Comparison of ENCODE assay signal across 9 cellular contexts in the genomic region with DNA sequence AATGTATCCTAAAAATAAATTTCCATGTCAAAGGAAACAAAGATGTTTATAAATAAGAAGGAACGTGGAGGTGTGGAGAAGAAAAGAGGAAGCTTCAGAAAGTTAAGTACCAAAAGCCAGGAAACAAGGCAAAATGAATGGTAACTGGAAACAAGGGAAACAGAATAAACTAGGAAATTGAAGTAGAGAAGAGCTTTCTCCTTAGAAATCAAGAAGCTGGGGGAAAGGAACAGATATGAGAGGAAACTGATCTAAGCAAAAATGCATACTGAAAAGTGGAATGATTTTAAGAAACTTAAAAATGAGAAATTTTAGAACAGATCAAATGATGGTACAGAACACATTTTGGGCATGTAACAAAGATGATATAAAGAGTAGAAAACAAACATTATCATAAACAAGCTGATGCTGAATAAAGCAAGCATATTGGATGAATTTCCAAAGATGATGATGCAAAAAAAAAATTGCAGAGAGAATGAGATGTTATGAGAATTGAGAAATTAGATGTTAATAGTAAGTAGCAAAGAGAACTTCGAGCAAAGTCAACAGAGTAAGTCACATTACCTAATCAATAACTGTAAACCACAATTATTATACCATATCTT. TPM values are rescaled to one million over a fixed set of nuclear protein-coding genes. Genes with fewer than 3 reads are reported as not detected.
A peak's percentile ranks its signal among the peaks of the same experiment; 100 is the strongest.
DNase-seq lines count a peak whose midpoint lies in the region; ATAC-seq and TF ChIP-seq lines count a peak whose summit lies in the region.
"Had no signal": no experiment of that assay in that cellular context is flagged by ENCODE, and none has a peak within 500 bp of the region (broad histone marks: within the 10 kb centered on the region; RNA-seq: fewer than 3 reads in every experiment).

No MANE protein-coding gene starts in this region.

- no peak for ATAC-seq in heart right ventricle
- no peak for ATAC-seq in Right ventricle myocardium superior (ENCODE audit: poor library complexity)
- ATAC-seq in right cardiac atrium, result no peak

- peaks cover 5 to 46% (median 39%) of the 10 kb centered on the region in 9 donors for H3K4me1 ChIP-seq in heart right ventricle
- H3K4me1 ChIP-seq in SJCRH30, result no peaks in the 10 kb centered on the region
- peaks cover 11% of the 10 kb centered on the region for H3K4me1 ChIP-seq in iPS-18a (ENCODE audit: control insufficient read depth, low read depth, low read length)
- no peaks in the 10 kb centered on the region for H3K4me1 ChIP-seq in right cardiac atrium (ENCODE audit: control insufficient read depth, insufficient read depth, low read length)
- H3K4me1 ChIP-seq: foreskin keratinocyte had no signal

- DNase-seq in heart right ventricle (no peak), Right ventricle myocardium superior (no peak), SJCRH30 (no peak), SHP77 (lab: John Stamatoyannopoulos, UW) (no peak), SKM-1 (lab: John Stamatoyannopoulos, UW; ENCODE audit: unreplicated experiment) (no peak), islet precursor cell (no peak), right cardiac atrium (no peak)
- DNase-seq: foreskin keratinocyte had no signal

- H3K4me3 ChIP-seq in heart right ventricle (peak overlapping the region in 7 of 10 donors; percentile 81 to 98 (median 93)), SJCRH30 (peak overlapping the region; percentile 97), iPS-18a (ENCODE audit: low read length) (peak overlapping the region; percentile 99), right cardiac atrium (ENCODE audit: low read length) (no peak overlapping the region)

- WGBS in heart right ventricle, 2 donors, result 53 to 57% methylated on average over 2 of the region's 2 CpGs
- 61% methylated on average over 2 of the region's 2 CpGs for WGBS in right cardiac atrium

- H3K9me3 ChIP-seq in heart right ventricle, result peaks cover 0 to 4% (median 0%) of the 10 kb centered on the region in 11 donors
- 0 out of 2 replicates have a peak, but pooled peaks cover 2% of the 10 kb centered on the region for H3K9me3 ChIP-seq in SJCRH30 (replicated peaks)
- H3K9me3 ChIP-seq in iPS-18a (ENCODE audit: control insufficient read depth, low read depth, low read length), result no peaks in the 10 kb centered on the region
- H3K9me3 ChIP-seq in right cardiac atrium (ENCODE audit: control insufficient read depth, low read length), result no peaks in the 10 kb centered on the region

- H3K36me3 ChIP-seq in heart right ventricle (no peaks in the 10 kb centered on the region), SJCRH30 (0 out of 2 replicates have a peak, but pooled peaks cover 3% of the 10 kb centered on the region), iPS-18a (ENCODE audit: control insufficient read depth, low read depth, low read length) (no peaks in the 10 kb centered on the region)

- H3K27me3 ChIP-seq in heart right ventricle (no peaks in the 10 kb centered on the region), SJCRH30 (no peaks in the 10 kb centered on the region), iPS-18a (ENCODE audit: control insufficient read depth, insufficient read depth, low read length) (no peaks in the 10 kb centered on the region), right cardiac atrium (ENCODE audit: control insufficient read depth, insufficient read depth) (no peaks in the 10 kb centered on the region)
- H3K27me3 ChIP-seq: foreskin keratinocyte had no signal

- H3K27ac ChIP-seq in heart right ventricle, result peak overlapping the region in 3 of 10 donors; percentile 6 to 100 (median 99)
- no peak overlapping the region for H3K27ac ChIP-seq in SJCRH30
- H3K27ac ChIP-seq in iPS-18a (ENCODE audit: low read length), result no peak overlapping the region
- H3K27ac ChIP-seq in right cardiac atrium (ENCODE audit: low read length), result no peak overlapping the region

- no peak overlapping the region for H3K9ac ChIP-seq in iPS-18a (ENCODE audit: low read length)

- intact Hi-C loops in heart right ventricle (cut with DNase I), result loop anchor here in 8 of 10 donors (5.0 to 10.0 kb wide), 6 partner anchors 89 to 228 kb away; partner anchors contain the start of genes MRPS33 (in 3 of the 8) and NDUFB2 (in 2 of the 8)
- intact Hi-C loops in Right ventricle myocardium superior (cut with DNase I), result no loop called here
- intact Hi-C loops in right cardiac atrium (cut with DNase I), result loop anchor here in 2 of 4 donors (10.0 kb wide), 2 partner anchors 82 to 108 kb away; no protein-coding TSS in a partner anchor

- no peak for TF ChIP-seq CTCF in heart right ventricle (IDR thresholded peaks at IDR 0.05)

RNA-seq across cellular contexts. Expression of gene BRAF, which starts 1.9 kb away (rescaled TPM):
- total RNA-seq in heart right ventricle, result 10 to 100 TPM; 18.5 to 36.8 (median 24.2) TPM
- 1 to 10 TPM; 3.8 to 8.5 TPM for polyA plus RNA-seq in heart right ventricle
- 16.6 TPM for total RNA-seq in Right ventricle myocardium superior
- total RNA-seq in SJCRH30 (2014; rRNA removed; shearing (Covaris generic)), result 21.8 and 26.2 TPM in 2 replicates
- total RNA-seq in right cardiac atrium, result 10 to 100 TPM; 23.6 to 29.3 (median 27.2) TPM
- 8.4 TPM for polyA plus RNA-seq in right cardiac atrium
